Comparison of ENCODE assay signal across 9 cellular contexts in genomic region chr12:24798335-24798734, GRCh38.
DNase-seq lines count a peak whose midpoint lies in the region; ATAC-seq and TF ChIP-seq lines count a peak whose summit lies in the region.
"Had no signal": no experiment of that assay in that cellular context is flagged by ENCODE, and none has a peak within 500 bp of the region (broad histone marks: within the 10 kb centered on the region; RNA-seq: fewer than 3 reads in every experiment).

No MANE protein-coding gene starts in this region.

- no peaks in the 10 kb centered on the region for H3K36me3 ChIP-seq in esophagus muscularis mucosa
- H3K36me3 ChIP-seq in osteoblast (ENCODE audit: insufficient read depth, low read length): no peaks in the 10 kb centered on the region

- peaks cover 10% of the 10 kb centered on the region for H3K9me3 Mint-ChIP-seq in activated naive CD8-positive, alpha-beta T cell treated with anti-CD3 and anti-CD28 coated beads, Interleukin-2, amount 50 U/mL, for 24 hours
- peaks cover 4% of the 10 kb centered on the region for H3K9me3 Mint-ChIP-seq in activated naive CD8-positive, alpha-beta T cell treated with anti-CD3 and anti-CD28 coated beads for 36 hours
- no peaks in the 10 kb centered on the region for H3K9me3 Mint-ChIP-seq in type B pancreatic cell

- no peak overlapping the region for H3K4me2 ChIP-seq in osteoblast (ENCODE audit: insufficient read depth, low read length)

- H3K27ac Mint-ChIP-seq in activated naive CD8-positive, alpha-beta T cell treated with anti-CD3 and anti-CD28 coated beads, Interleukin-2, amount 50 U/mL, for 24 hours: peak overlapping the region; percentile 10
- H3K27ac Mint-ChIP-seq in activated naive CD8-positive, alpha-beta T cell treated with anti-CD3 and anti-CD28 coated beads for 36 hours: no peak overlapping the region
- no peak overlapping the region for H3K27ac Mint-ChIP-seq in type B pancreatic cell

- H3K4me3 ChIP-seq in esophagus muscularis mucosa (no peak overlapping the region), osteoblast (ENCODE audit: insufficient read depth, low read length) (no peak overlapping the region)

- H3K4me1 Mint-ChIP-seq in activated naive CD8-positive, alpha-beta T cell treated with anti-CD3 and anti-CD28 coated beads, Interleukin-2, amount 50 U/mL, for 24 hours: peaks cover 29% of the 10 kb centered on the region
- peaks cover 14% of the 10 kb centered on the region for H3K4me1 Mint-ChIP-seq in activated naive CD8-positive, alpha-beta T cell treated with anti-CD3 and anti-CD28 coated beads for 36 hours
- H3K4me1 Mint-ChIP-seq in type B pancreatic cell (ENCODE audit: unreplicated experiment): no peaks in the 10 kb centered on the region

- no peaks in the 10 kb centered on the region for H3K36me3 Mint-ChIP-seq in activated naive CD8-positive, alpha-beta T cell treated with anti-CD3 and anti-CD28 coated beads, Interleukin-2, amount 50 U/mL, for 24 hours (ENCODE audit: low read depth)
- no peaks in the 10 kb centered on the region for H3K36me3 Mint-ChIP-seq in activated naive CD8-positive, alpha-beta T cell treated with anti-CD3 and anti-CD28 coated beads for 36 hours
- H3K36me3 Mint-ChIP-seq in type B pancreatic cell: peaks cover 6% of the 10 kb centered on the region

- H3K9me3 ChIP-seq in esophagus muscularis mucosa: peaks cover 0 to 5% (median 0%) of the 10 kb centered on the region in 4 donors
- peaks cover 4% of the 10 kb centered on the region for H3K9me3 ChIP-seq in osteoblast (ENCODE audit: low read depth, low read length)

- TF ChIP-seq EP300 in esophagus muscularis mucosa (IDR thresholded peaks at IDR 0.05): no peak

- no peak overlapping the region for H3K4me3 Mint-ChIP-seq in activated naive CD8-positive, alpha-beta T cell treated with anti-CD3 and anti-CD28 coated beads, Interleukin-2, amount 50 U/mL, for 24 hours
- no peak overlapping the region for H3K4me3 Mint-ChIP-seq in activated naive CD8-positive, alpha-beta T cell treated with anti-CD3 and anti-CD28 coated beads for 36 hours
- no peak overlapping the region for H3K4me3 Mint-ChIP-seq in type B pancreatic cell

- H3K27me3 Mint-ChIP-seq in activated naive CD8-positive, alpha-beta T cell treated with anti-CD3 and anti-CD28 coated beads, Interleukin-2, amount 50 U/mL, for 24 hours: no peaks in the 10 kb centered on the region
- no peaks in the 10 kb centered on the region for H3K27me3 Mint-ChIP-seq in activated naive CD8-positive, alpha-beta T cell treated with anti-CD3 and anti-CD28 coated beads for 36 hours
- H3K27me3 Mint-ChIP-seq in type B pancreatic cell: peaks cover 8% of the 10 kb centered on the region

- H3K27me3 ChIP-seq in esophagus muscularis mucosa: no peaks in the 10 kb centered on the region
- no peaks in the 10 kb centered on the region for H3K27me3 ChIP-seq in osteoblast (ENCODE audit: insufficient read depth, low read length)

- no peak for TF ChIP-seq POLR2A in esophagus muscularis mucosa (IDR thresholded peaks at IDR 0.05; ENCODE audit: low read depth)

- ATAC-seq in activated naive CD8-positive, alpha-beta T cell treated with anti-CD3 and anti-CD28 coated beads, Interleukin-2, amount 50 U/mL, for 24 hours: no peak
- peak; percentile 88 for ATAC-seq in HG02623 (IDR thresholded peaks at IDR 0.05; ENCODE audit: unreplicated experiment)
- peak; percentile 93 for ATAC-seq in HG03571 (IDR thresholded peaks at IDR 0.05; ENCODE audit: unreplicated experiment)

- no peak overlapping the region for H2AFZ ChIP-seq in osteoblast (ENCODE audit: low read length)

- no peak for DNase-seq in activated naive CD8-positive, alpha-beta T cell treated with anti-CD3 and anti-CD28 coated beads, Interleukin-2, amount 50 U/mL, for 24 hours
- no peak for DNase-seq in activated naive CD8-positive, alpha-beta T cell treated with anti-CD3 and anti-CD28 coated beads for 36 hours
- DNase-seq in esophagus muscularis mucosa (ENCODE audit: extremely low spot score): no peak
- no peak for DNase-seq in osteoblast (ENCODE audit: insufficient read length, low spot score, missing footprints)
- DNase-seq in type B pancreatic cell (ENCODE audit: extremely low spot score, unreplicated experiment): no peak
- no peak for DNase-seq in activated naive CD4-positive, alpha-beta T cell (lab: John Stamatoyannopoulos, UW)
- DNase-seq: T-helper 9 cell had no signal

- no peaks in the 10 kb centered on the region for H3K79me2 ChIP-seq in osteoblast (ENCODE audit: insufficient read depth, low read length)

- TF ChIP-seq CTCF in esophagus muscularis mucosa (IDR thresholded peaks at IDR 0.05) (no peak), osteoblast (IDR thresholded peaks at IDR 0.05; ENCODE audit: extremely low read depth, low read depth, low read length) (no peak), type B pancreatic cell (conservative IDR thresholded peaks at IDR 0.05) (no peak)

- H4K20me1 ChIP-seq in osteoblast (ENCODE audit: insufficient read depth, low read length): no peaks in the 10 kb centered on the region

- H3K27ac ChIP-seq in esophagus muscularis mucosa (replicated peaks in 1 of 4) (no peak overlapping the region), osteoblast (ENCODE audit: low read depth, low read length) (no peak overlapping the region)

- H3K4me1 ChIP-seq in esophagus muscularis mucosa: no peaks in the 10 kb centered on the region
- no peaks in the 10 kb centered on the region for H3K4me1 ChIP-seq in osteoblast (ENCODE audit: insufficient read depth, low read length)

- intact Hi-C loops in esophagus muscularis mucosa (cut with DNase I): no loop called here
